26 cellular contexts compared by ENCODE assay signal in genomic region chr1:181898773-181899172, GRCh38.
"Had no signal": no experiment of that assay in that cellular context is flagged by ENCODE, and none has a peak within 500 bp of the region (broad histone marks: within the 10 kb centered on the region; RNA-seq: fewer than 3 reads in every experiment).

No MANE protein-coding gene starts in this region.

- H3K4me3 ChIP-seq: esophagus squamous epithelium, heart right ventricle had no signal

- H3K4me1 Mint-ChIP-seq: activated T-helper 17 cell treated with anti-CD3 and anti-CD28 coated beads, Interleukin-2, amount 50 U/mL, for 72 hours; WTC11 had no signal

- H3K9me3 ChIP-seq: esophagus squamous epithelium had no signal

- H3K27ac ChIP-seq: brain microvascular endothelial cell, epithelial cell of prostate, esophagus squamous epithelium, heart right ventricle, VCaP had no signal

- H3K4me1 ChIP-seq: esophagus squamous epithelium, heart right ventricle had no signal

- H3K36me3 ChIP-seq: brain microvascular endothelial cell, esophagus squamous epithelium, heart right ventricle had no signal

- H3K27me3 ChIP-seq: brain microvascular endothelial cell had no signal

- DNase-seq: activated CD4-positive, alpha-beta T cell treated with anti-CD3 and anti-CD28 coated beads for 48 hours; activated CD4-positive, alpha-beta T cell treated with anti-CD3 and anti-CD28 coated beads, Interleukin-2, amount 50 U/mL, for 1 hour; activated CD4-positive, alpha-beta T cell treated with anti-CD3 and anti-CD28 coated beads, Interleukin-2, amount 50 U/mL, for 48 hours; activated CD8-positive, alpha-beta memory T cell treated with anti-CD3 and anti-CD28 coated beads for 24 hours; activated CD8-positive, alpha-beta T cell treated with anti-CD3 and anti-CD28 coated beads for 36 hours; activated effector memory CD4-positive, alpha-beta T cell treated with Interleukin-2 at 50 U/mL for 16 hours; activated gamma-delta T cell treated with Interleukin-2 at 50 U/mL for 16 hours; activated naive CD4-positive, alpha-beta T cell treated with anti-CD3 and anti-CD28 coated beads, Interleukin-2, amount 50 U/mL, for 16 hours; activated naive CD4-positive, alpha-beta T cell treated with Interleukin-2 at 50 U/mL for 16 hours; activated T-cell treated with anti-CD3 and anti-CD28 coated beads, Interleukin-2, amount 50 U/mL, for 4 hours; amniotic stem cell; brain microvascular endothelial cell; cortex of kidney; dermis blood vessel endothelial cell; effector CD4-positive, alpha-beta T cell; effector memory CD8-positive, alpha-beta T cell; esophagus squamous epithelium; foreskin fibroblast; glutamatergic neuron; heart right ventricle; T-helper 2 cell had no signal

- H3K4me3 Mint-ChIP-seq: activated CD8-positive, alpha-beta T cell treated with anti-CD3 and anti-CD28 coated beads for 36 hours; activated naive CD8-positive, alpha-beta T cell; activated T-cell treated with anti-CD3 and anti-CD28 coated beads, Interleukin-2, amount 50 U/mL, for 4 hours; activated T-helper 17 cell treated with anti-CD3 and anti-CD28 coated beads, Interleukin-2, amount 50 U/mL, for 72 hours; effector memory CD8-positive, alpha-beta T cell; WTC11 had no signal

- ATAC-seq: activated CD8-positive, alpha-beta T cell treated with anti-CD3 and anti-CD28 coated beads for 36 hours; activated T-cell treated with anti-CD3 and anti-CD28 coated beads, Interleukin-2, amount 50 U/mL, for 4 hours; activated T-helper 17 cell treated with anti-CD3 and anti-CD28 coated beads, Interleukin-2, amount 50 U/mL, for 72 hours; effector memory CD8-positive, alpha-beta T cell; heart right ventricle; WTC11 had no signal

- H3K36me3 Mint-ChIP-seq: activated naive CD8-positive, alpha-beta T cell; WTC11 had no signal

- H3K27ac Mint-ChIP-seq: activated CD8-positive, alpha-beta T cell treated with anti-CD3 and anti-CD28 coated beads for 36 hours; activated naive CD8-positive, alpha-beta T cell; activated T-helper 17 cell treated with anti-CD3 and anti-CD28 coated beads, Interleukin-2, amount 50 U/mL, for 72 hours; effector memory CD8-positive, alpha-beta T cell; WTC11 had no signal

- H3K9me3 Mint-ChIP-seq: activated CD8-positive, alpha-beta T cell treated with anti-CD3 and anti-CD28 coated beads for 36 hours; activated T-cell treated with anti-CD3 and anti-CD28 coated beads, Interleukin-2, amount 50 U/mL, for 4 hours; activated T-helper 17 cell treated with anti-CD3 and anti-CD28 coated beads, Interleukin-2, amount 50 U/mL, for 72 hours; effector memory CD8-positive, alpha-beta T cell had no signal
